11 cellular contexts compared by ENCODE assay signal in genomic region chr17:34788696-34789095, GRCh38.
"Had no signal": no experiment of that assay in that cellular context is flagged by ENCODE, and none has a peak within 500 bp of the region (broad histone marks: within the 10 kb centered on the region; RNA-seq: fewer than 3 reads in every experiment).

No MANE protein-coding gene starts in this region.

- FAIRE-seq: H1, H54 had no signal

- H3K4me3 ChIP-seq: GM23248, GM23338, HAP-1 had no signal

- H3K36me3 ChIP-seq: HAP-1 had no signal

- H2AFZ ChIP-seq: GM23248, GM23338 had no signal

- H3K4me1 ChIP-seq: HAP-1 had no signal

- H3K9ac ChIP-seq: GM23248 had no signal

- H3K4me1 Mint-ChIP-seq: GM23338 had no signal

- H3K4me3 Mint-ChIP-seq: GM23338, H9, HFFc6 had no signal

- DNase-seq: GM23248, GOT3, H7, H9, HCEC 1CT, HFFc6 had no signal

- H3K9me3 ChIP-seq: HAP-1 had no signal

- H3K27ac ChIP-seq: GM23248 had no signal

- H3K27ac Mint-ChIP-seq: GM23338, H9, HFFc6 had no signal

- H3K9me3 Mint-ChIP-seq: GM23338, H9 had no signal

- ATAC-seq: GM23338, HCT116 had no signal

- H3K4me2 ChIP-seq: GM23338 had no signal
